In genomic region chr20:16208443-16208842, GRCh38 we compare ENCODE assay signal across 28 cellular contexts.
A peak's percentile ranks its signal among the peaks of the same experiment; 100 is the strongest.
DNase-seq lines count a peak whose midpoint lies in the region; ATAC-seq, FAIRE-seq and TF ChIP-seq lines count a peak whose summit lies in the region.
"Had no signal": no experiment of that assay in that cellular context is flagged by ENCODE, and none has a peak within 500 bp of the region (broad histone marks: within the 10 kb centered on the region; RNA-seq: fewer than 3 reads in every experiment).

No MANE protein-coding gene starts in this region.

- no peak for TF ChIP-seq RAD21 in K562 (CRISPR knock-in tag; conservative IDR thresholded peaks at IDR 0.05 in 1 of 2, IDR thresholded peaks at IDR 0.05 in 1 of 2)

- peak overlapping the region; percentile 4 for H3K27ac Mint-ChIP-seq in stimulated activated naive CD8-positive, alpha-beta T cell treated with anti-CD3 and anti-CD28 coated beads, Interleukin-15, Interleukin-2, amounts not matched to agents 100 ng/mL and 50 ng/mL, for 24 hours
- peak overlapping the region; percentile 4 for H3K27ac Mint-ChIP-seq in stimulated activated memory B cell treated with anti-CD40 and anti-IgM and Interleukin-4, amounts not matched to agents 10 μg/mL and 1 μg/mL and 100 μg/mL, for 72 hours
- H3K27ac Mint-ChIP-seq: B cell; CD14-positive monocyte; CD4-positive, CD25-positive, alpha-beta regulatory T cell; CD8-positive, alpha-beta memory T cell had no signal

- DNase-seq in stimulated activated naive CD8-positive, alpha-beta T cell treated with anti-CD3 and anti-CD28 coated beads, Interleukin-15, Interleukin-2, amounts not matched to agents 100 U/mL and 50 U/mL, for 24 hours = no peak
- DNase-seq in K562 (ENCODE audit: extremely low read depth in 1 of 4, low spot score in 3 of 4) (no peak), ureter (ENCODE audit: low spot score) (no peak)
- DNase-seq: 8988T; AML-193; C1 segment of cervical spinal cord; CD4-positive, alpha-beta memory T cell; CD4-positive, CD25-positive, alpha-beta regulatory T cell; CD8-positive, alpha-beta memory T cell; COR-L47; DMS 273 treated with DMSO at 0.1 percent for 48 hours; DMS153; DMS53; DMS79; DND-41; EL; GDM1 had no signal

- H3K27ac ChIP-seq in BLaER1 (no peak overlapping the region), K562 (ENCODE audit: extremely low read depth, low read depth, low read length) (no peak overlapping the region)

- no peak for TF ChIP-seq POLR2A in K562 (conservative IDR thresholded peaks at IDR 0.05)

- H2AFZ ChIP-seq in K562 (ENCODE audit: low read depth, low read length) = no peak overlapping the region

- POLR2A ChIA-PET in K562 (lab: Yijun Ruan, JAX) = no interaction called here

- peaks cover 4% of the 10 kb centered on the region for H3K4me1 Mint-ChIP-seq in stimulated activated naive CD8-positive, alpha-beta T cell treated with anti-CD3 and anti-CD28 coated beads, Interleukin-15, Interleukin-2, amounts not matched to agents 100 ng/mL and 50 ng/mL, for 24 hours (ENCODE audit: low read depth)
- peaks cover 21% of the 10 kb centered on the region for H3K4me1 Mint-ChIP-seq in stimulated activated memory B cell treated with anti-CD40 and anti-IgM and Interleukin-4, amounts not matched to agents 10 μg/mL and 1 μg/mL and 100 μg/mL, for 72 hours
- H3K4me1 Mint-ChIP-seq: CD14-positive monocyte; CD4-positive, alpha-beta memory T cell; CD4-positive, CD25-positive, alpha-beta regulatory T cell; CD8-positive, alpha-beta memory T cell had no signal

- H4K20me1 ChIP-seq in BLaER1 (no peaks in the 10 kb centered on the region), K562 (replicated peaks; ENCODE audit: control insufficient read depth, insufficient read depth, low read length) (no peaks in the 10 kb centered on the region)

- H3K9me3 Mint-ChIP-seq in stimulated activated naive CD8-positive, alpha-beta T cell treated with anti-CD3 and anti-CD28 coated beads, Interleukin-15, Interleukin-2, amounts not matched to agents 100 ng/mL and 50 ng/mL, for 24 hours = peaks cover 13% of the 10 kb centered on the region
- H3K9me3 Mint-ChIP-seq in stimulated activated memory B cell treated with anti-CD40 and anti-IgM and Interleukin-4, amounts not matched to agents 10 μg/mL and 1 μg/mL and 100 μg/mL, for 72 hours = no peaks in the 10 kb centered on the region

- intact Hi-C loops in K562 (cut with micrococcal nuclease) = no loop called here

- H3K4me1 ChIP-seq in BLaER1 (peaks cover 20% of the 10 kb centered on the region), K562 (replicated peaks in 1 of 2; ENCODE audit: control insufficient read depth in 2 of 2, insufficient read depth in 2 of 2, low read length in 2 of 2) (no peaks in the 10 kb centered on the region)

- H3K36me3 ChIP-seq in BLaER1 = no peaks in the 10 kb centered on the region
- H3K36me3 ChIP-seq in K562 (ENCODE audit: control insufficient read depth, insufficient read depth, low read length) = no peaks in the 10 kb centered on the region

- no peaks in the 10 kb centered on the region for H3K9me1 ChIP-seq in K562 (ENCODE audit: control insufficient read depth, insufficient read depth, low read length)

- H3K4me3 ChIP-seq in BLaER1 (no peak overlapping the region), K562 (no peak overlapping the region)

- H3K4me3 Mint-ChIP-seq in stimulated activated naive CD8-positive, alpha-beta T cell treated with anti-CD3 and anti-CD28 coated beads, Interleukin-15, Interleukin-2, amounts not matched to agents 100 ng/mL and 50 ng/mL, for 24 hours = no peak overlapping the region
- no peak overlapping the region for H3K4me3 Mint-ChIP-seq in stimulated activated memory B cell treated with anti-CD40 and anti-IgM and Interleukin-4, amounts not matched to agents 10 μg/mL and 1 μg/mL and 100 μg/mL, for 72 hours
- H3K4me3 Mint-ChIP-seq: B cell; CD14-positive monocyte; CD4-positive, alpha-beta memory T cell; CD4-positive, CD25-positive, alpha-beta regulatory T cell; CD8-positive, alpha-beta memory T cell had no signal

- H3K27me3 ChIP-seq in BLaER1 = no peaks in the 10 kb centered on the region
- no peaks in the 10 kb centered on the region for H3K27me3 ChIP-seq in K562 (ENCODE audit: control insufficient read depth in 2 of 2, insufficient read depth in 2 of 2, low read length in 2 of 2)

- no TSS peak for BruUV-seq in K562 (replicated peaks; lab: Mats Ljungman, UMichigan)

- in situ Hi-C loops in K562 (cut with MboI) = no loop called here

- FAIRE-seq in K562 (lab: Jason Lieb, UNC) = no peak
- FAIRE-seq: A204.1, GM12892, GM18507, GM19239 had no signal

- no peak for ATAC-seq in stimulated activated naive CD8-positive, alpha-beta T cell treated with anti-CD3 and anti-CD28 coated beads, Interleukin-15, Interleukin-2, amounts not matched to agents 100 U/mL and 50 U/mL, for 24 hours
- ATAC-seq in K562 (no peak), HG03280 (IDR thresholded peaks at IDR 0.05; ENCODE audit: unreplicated experiment) (no peak), GM18870 (IDR thresholded peaks at IDR 0.05; ENCODE audit: unreplicated experiment) (no peak)
- no peak for ATAC-seq in stimulated activated memory B cell treated with anti-CD40 and anti-IgM and Interleukin-4, amounts not matched to agents 10 μg/mL and 1 μg/mL and 100 μg/mL, for 72 hours

- H3K27me3 Mint-ChIP-seq in stimulated activated naive CD8-positive, alpha-beta T cell treated with anti-CD3 and anti-CD28 coated beads, Interleukin-15, Interleukin-2, amounts not matched to agents 100 ng/mL and 50 ng/mL, for 24 hours = no peaks in the 10 kb centered on the region
- H3K27me3 Mint-ChIP-seq in stimulated activated memory B cell treated with anti-CD40 and anti-IgM and Interleukin-4, amounts not matched to agents 10 μg/mL and 1 μg/mL and 100 μg/mL, for 72 hours = no peaks in the 10 kb centered on the region
- H3K27me3 Mint-ChIP-seq: B cell; CD4-positive, alpha-beta memory T cell; CD4-positive, CD25-positive, alpha-beta regulatory T cell; CD8-positive, alpha-beta memory T cell had no signal

- TF ChIP-seq CTCF in K562 (IDR thresholded peaks at IDR 0.05 in 2 of 3, conservative IDR thresholded peaks at IDR 0.05 in 1 of 3; ENCODE audit: insufficient read depth in 2 of 3, low read depth in 1 of 3, low read length in 3 of 3) = no peak

- TF ChIP-seq EP300 in K562 (IDR thresholded peaks at IDR 0.05; ENCODE audit: low read length) = no peak

- H3K4me2 ChIP-seq in BLaER1 (peak overlapping the region; percentile 26; the same call in 1 of the 2 replicates), K562 (ENCODE audit: insufficient read depth, low read length) (no peak overlapping the region)

- no peak overlapping the region for H3K9ac ChIP-seq in BLaER1
- no peak overlapping the region for H3K9ac ChIP-seq in K562 (ENCODE audit: insufficient read depth in 1 of 2, low read depth in 2 of 2, low read length in 2 of 2)

- H3K9me3 ChIP-seq in BLaER1 = peaks cover 4% of the 10 kb centered on the region; the same call in 1 of the 2 replicates
- no peaks in the 10 kb centered on the region for H3K9me3 ChIP-seq in K562 (replicated peaks; ENCODE audit: control insufficient read depth, insufficient read depth, low read depth, low read length)

- CTCF ChIA-PET in K562 (lab: Yijun Ruan, JAX; ENCODE audit: low intra/inter-chr PET ratio) = no interaction called here

- H3K36me3 Mint-ChIP-seq in stimulated activated naive CD8-positive, alpha-beta T cell treated with anti-CD3 and anti-CD28 coated beads, Interleukin-15, Interleukin-2, amounts not matched to agents 100 ng/mL and 50 ng/mL, for 24 hours (ENCODE audit: low read depth) = no peaks in the 10 kb centered on the region
- no peaks in the 10 kb centered on the region for H3K36me3 Mint-ChIP-seq in stimulated activated memory B cell treated with anti-CD40 and anti-IgM and Interleukin-4, amounts not matched to agents 10 μg/mL and 1 μg/mL and 100 μg/mL, for 72 hours
- H3K36me3 Mint-ChIP-seq: CD14-positive monocyte; CD4-positive, alpha-beta memory T cell; CD4-positive, CD25-positive, alpha-beta regulatory T cell; CD8-positive, alpha-beta memory T cell had no signal

- WGBS in K562 (ENCODE audit: insufficient coverage, low coverage, missing lambda C conversion rate) = 4% methylated on average over 4 of the region's 4 CpGs

- H3K79me2 ChIP-seq in K562 (ENCODE audit: control insufficient read depth, insufficient read depth, low read length) = no peaks in the 10 kb centered on the region

TF ChIP-seq in K562, 482 proteins besides CTCF, POLR2A, EP300 and RAD21 (continues in another document):
- TF ChIP-seq, protein P1, sequence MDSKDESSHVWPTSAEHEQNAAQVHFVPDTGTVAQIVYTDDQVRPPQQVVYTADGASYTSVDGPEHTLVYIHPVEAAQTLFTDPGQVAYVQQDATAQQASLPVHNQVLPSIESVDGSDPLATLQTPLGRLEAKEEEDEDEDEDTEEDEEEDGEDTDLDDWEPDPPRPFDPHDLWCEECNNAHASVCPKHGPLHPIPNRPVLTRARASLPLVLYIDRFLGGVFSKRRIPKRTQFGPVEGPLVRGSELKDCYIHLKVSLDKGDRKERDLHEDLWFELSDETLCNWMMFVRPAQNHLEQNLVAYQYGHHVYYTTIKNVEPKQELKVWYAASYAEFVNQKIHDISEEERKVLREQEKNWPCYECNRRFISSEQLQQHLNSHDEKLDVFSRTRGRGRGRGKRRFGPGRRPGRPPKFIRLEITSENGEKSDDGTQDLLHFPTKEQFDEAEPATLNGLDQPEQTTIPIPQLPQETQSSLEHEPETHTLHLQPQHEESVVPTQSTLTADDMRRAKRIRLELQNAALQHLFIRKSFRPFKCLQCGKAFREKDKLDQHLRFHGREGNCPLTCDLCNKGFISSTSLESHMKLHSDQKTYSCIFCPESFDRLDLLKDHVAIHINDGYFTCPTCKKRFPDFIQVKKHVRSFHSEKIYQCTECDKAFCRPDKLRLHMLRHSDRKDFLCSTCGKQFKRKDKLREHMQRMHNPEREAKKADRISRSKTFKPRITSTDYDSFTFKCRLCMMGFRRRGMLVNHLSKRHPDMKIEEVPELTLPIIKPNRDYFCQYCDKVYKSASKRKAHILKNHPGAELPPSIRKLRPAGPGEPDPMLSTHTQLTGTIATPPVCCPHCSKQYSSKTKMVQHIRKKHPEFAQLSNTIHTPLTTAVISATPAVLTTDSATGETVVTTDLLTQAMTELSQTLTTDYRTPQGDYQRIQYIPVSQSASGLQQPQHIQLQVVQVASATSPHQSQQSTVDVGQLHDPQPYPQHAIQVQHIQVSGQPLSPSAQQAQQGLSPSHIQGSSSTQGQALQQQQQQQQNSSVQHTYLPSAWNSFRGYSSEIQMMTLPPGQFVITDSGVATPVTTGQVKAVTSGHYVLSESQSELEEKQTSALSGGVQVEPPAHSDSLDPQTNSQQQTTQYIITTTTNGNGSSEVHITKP (IDR thresholded peaks at IDR 0.05; ENCODE audit: partially characterized antibody) = no peak
- TF ChIP-seq SUPT5H (IDR thresholded peaks at IDR 0.05) (no peak), PURB (CRISPR knock-in tag; IDR thresholded peaks at IDR 0.05; ENCODE audit: low read depth) (no peak), ZNF347 (CRISPR knock-in tag; IDR thresholded peaks at IDR 0.05; ENCODE audit: low read depth) (no peak)
- TF ChIP-seq, protein P2, sequence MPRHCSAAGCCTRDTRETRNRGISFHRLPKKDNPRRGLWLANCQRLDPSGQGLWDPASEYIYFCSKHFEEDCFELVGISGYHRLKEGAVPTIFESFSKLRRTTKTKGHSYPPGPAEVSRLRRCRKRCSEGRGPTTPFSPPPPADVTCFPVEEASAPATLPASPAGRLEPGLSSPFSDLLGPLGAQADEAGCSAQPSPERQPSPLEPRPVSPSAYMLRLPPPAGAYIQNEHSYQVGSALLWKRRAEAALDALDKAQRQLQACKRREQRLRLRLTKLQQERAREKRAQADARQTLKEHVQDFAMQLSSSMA (CRISPR knock-in tag; IDR thresholded peaks at IDR 0.05) = no peak
